Comparison of ENCODE assay signal across 9 cellular contexts in genomic region chr1:23424171-23424959, GRCh38. TPM values are rescaled to one million over a fixed set of nuclear protein-coding genes. Genes with fewer than 3 reads are reported as not detected.
DNase-seq lines count a peak whose midpoint lies in the region; ATAC-seq and TF ChIP-seq lines count a peak whose summit lies in the region.
"Had no signal": no experiment of that assay in that cellular context is flagged by ENCODE, and none has a peak within 500 bp of the region (broad histone marks: within the 10 kb centered on the region; RNA-seq: fewer than 3 reads in every experiment).

TSS of gene TCEA3 (minus strand) at chr1:23424748. CDS start at chr1:23424633, 115 bp downstream.

- H3K9me3 ChIP-seq in psoas muscle = no peaks in the 10 kb centered on the region
- H3K9me3 ChIP-seq: A549 had no signal

- peak; percentile 63 for DNase-seq in DMS53 (lab: John Stamatoyannopoulos, UW)
- no peak for DNase-seq in DMS53 treated with DMSO at 0.1 percent for 48 hours (lab: John Stamatoyannopoulos, UW; ENCODE audit: unreplicated experiment)
- DNase-seq in cardiac septum (ENCODE audit: low spot score) = no peak
- peak; percentile 73 to 85 for DNase-seq in psoas muscle
- no peak for DNase-seq in NCI-H2107 (lab: John Stamatoyannopoulos, UW)

- no peaks in the 10 kb centered on the region for H3K36me3 Mint-ChIP-seq in activated T-helper 17 cell treated with anti-CD3 and anti-CD28 coated beads, Interleukin-2, amount 50 U/mL, for 72 hours (ENCODE audit: low read depth)

- peaks cover 0 to 12% of the 10 kb centered on the region in 2 donors for H3K36me3 ChIP-seq in psoas muscle (ENCODE audit: insufficient read depth in 1 of 2, low read depth in 1 of 2)

- peak within 1 kb of the TSS; percentile 92 for H3K27ac ChIP-seq in psoas muscle
- H3K27ac ChIP-seq: A549 had no signal

- intact Hi-C loops in cardiac septum (cut with DNase I) (loop anchor here (5.0 to 10.0 kb wide), 2 partner anchors 58 to 110 kb away; partner anchors contain the start of genes ASAP3 and E2F2), psoas muscle (cut with DNase I) (loop anchor here in 1 of 2 donors (5.0 kb wide), 1 partner anchor 53 kb away; no protein-coding TSS in a partner anchor)

- peak within 1 kb of the TSS; percentile 68 for H3K4me3 Mint-ChIP-seq in activated T-helper 17 cell treated with anti-CD3 and anti-CD28 coated beads, Interleukin-2, amount 50 U/mL, for 72 hours

- peaks cover 7% of the 10 kb centered on the region for H3K27me3 Mint-ChIP-seq in activated T-helper 17 cell treated with anti-CD3 and anti-CD28 coated beads, Interleukin-2, amount 50 U/mL, for 72 hours

- H3K4me3 ChIP-seq in psoas muscle = peak within 1 kb of the TSS; percentile 75
- H3K4me3 ChIP-seq: A549 had no signal

- H3K4me1 ChIP-seq in psoas muscle = peaks cover 35% of the 10 kb centered on the region
- H3K4me1 ChIP-seq: A549 had no signal

- H3K4me1 Mint-ChIP-seq in activated T-helper 17 cell treated with anti-CD3 and anti-CD28 coated beads, Interleukin-2, amount 50 U/mL, for 72 hours = peaks cover 17% of the 10 kb centered on the region

- H3K27ac Mint-ChIP-seq in activated T-helper 17 cell treated with anti-CD3 and anti-CD28 coated beads, Interleukin-2, amount 50 U/mL, for 72 hours = peak within 1 kb of the TSS; percentile 20

- H3K27me3 ChIP-seq in psoas muscle (ENCODE audit: insufficient read depth in 3 of 3, low read length in 2 of 3) = no peaks in the 10 kb centered on the region

- peak; percentile 56 for ATAC-seq in activated T-helper 17 cell treated with anti-CD3 and anti-CD28 coated beads, Interleukin-2, amount 50 U/mL, for 72 hours (replicated peaks)
- peak; percentile 76 to 84 (median 82) for ATAC-seq in psoas muscle
- no peak for ATAC-seq in GM18861 (IDR thresholded peaks at IDR 0.05; ENCODE audit: unreplicated experiment)
- ATAC-seq in GM18867 (IDR thresholded peaks at IDR 0.05; ENCODE audit: unreplicated experiment) = no peak
- ATAC-seq: A549 had no signal

- TF ChIP-seq CTCF in psoas muscle (IDR thresholded peaks at IDR 0.05) = no peak

- H3K9me3 Mint-ChIP-seq in activated T-helper 17 cell treated with anti-CD3 and anti-CD28 coated beads, Interleukin-2, amount 50 U/mL, for 72 hours = no peaks in the 10 kb centered on the region

- 1% methylated on average over 57 to 72 of the region's 72 CpGs for WGBS in psoas muscle, 3 donors

RNA-seq across cellular contexts. Expression of gene TCEA3, which starts in this region (rescaled TPM):
- total RNA-seq in activated T-helper 17 cell treated with anti-CD3 and anti-CD28 coated beads, Interleukin-2, amount 50 U/mL, for 72 hours = 10 to 100 TPM in 1 of 2 donors, 1 to 10 TPM in 1; 1.3 to 33.2 TPM
- total RNA-seq in cardiac septum = 46.0 TPM
- 100 to 1,000 TPM; 140 to 200 (median 170) TPM for total RNA-seq in psoas muscle
- 100 to 1,000 TPM in 2 of 3 donors, 10 to 100 TPM in 1; 70.2 to 301 (median 195) TPM for polyA plus RNA-seq in psoas muscle

Comparison
In these comparisons a context has a peak if more than half of its experiments do, and no peak if none do; other contexts are left out.
1. DNase-seq: peak in DMS53 (single experiment) and psoas muscle (2 of 2); none in DMS53 treated with DMSO at 0.1 percent for 48 hours (single experiment), cardiac septum (single experiment) and NCI-H2107 (single experiment).
2. ATAC-seq: peak in activated T-helper 17 cell treated with anti-CD3 and anti-CD28 coated beads, Interleukin-2, amount 50 U/mL, for 72 hours (single experiment) and psoas muscle (4 of 4); none in GM18861 (single experiment) and GM18867 (single experiment).